ENCODE assay signal across 8 cellular contexts in the genomic region with DNA sequence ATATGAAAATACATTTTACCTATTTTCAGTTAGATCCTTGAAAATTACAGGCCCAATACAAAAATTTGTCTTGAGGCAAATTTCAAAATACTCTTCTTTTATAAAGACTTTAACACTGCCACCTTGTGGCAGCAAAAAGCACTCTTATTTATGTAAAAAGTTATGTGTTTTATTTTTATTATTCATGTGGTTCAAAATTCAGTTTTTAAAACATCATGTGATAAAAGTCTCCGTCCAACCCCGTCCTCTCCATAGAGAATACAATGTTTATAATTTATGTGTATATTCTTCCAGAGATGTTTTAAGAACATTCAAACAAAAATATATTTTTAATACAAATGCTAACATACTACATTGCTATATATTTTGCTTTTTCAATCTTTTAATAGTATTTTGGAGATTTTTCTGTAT. TPM values are rescaled to one million over a fixed set of nuclear protein-coding genes. Genes with fewer than 3 reads are reported as not detected.
DNase-seq lines count a peak whose midpoint lies in the region; ATAC-seq, FAIRE-seq and TF ChIP-seq lines count a peak whose summit lies in the region.

No MANE protein-coding gene starts in this region.

- H3K4me3 ChIP-seq in A549 (peak overlapping the region; percentile 39; the same call in 2 of the 3 replicates), choroid plexus epithelial cell (ENCODE audit: low read depth, low read length) (no peak overlapping the region)
- no peak overlapping the region for H3K4me3 ChIP-seq in naive thymus-derived CD4-positive, alpha-beta T cell (ENCODE audit: low read length)

- H3K9me3 ChIP-seq in A549 = peaks cover 3% of the 10 kb centered on the region; the same call in 1 of the 3 replicates
- no peaks in the 10 kb centered on the region for H3K9me3 ChIP-seq in naive thymus-derived CD4-positive, alpha-beta T cell (ENCODE audit: control insufficient read depth in 2 of 3, low read length in 3 of 3)

- 2% methylated on average over 2 of the region's 2 CpGs for WGBS in A549 (ENCODE audit: missing lambda C conversion rate)

- ATAC-seq in A549 = no peak
- no peak for ATAC-seq in naive thymus-derived CD4-positive, alpha-beta T cell
- no peak for ATAC-seq in GM19395 (IDR thresholded peaks at IDR 0.05; ENCODE audit: unreplicated experiment)
- no peak for ATAC-seq in HG03439 (IDR thresholded peaks at IDR 0.05; ENCODE audit: unreplicated experiment)

- peaks cover 0 to 4% (median 0%) of the 10 kb centered on the region in 11 donors for H3K9me3 Mint-ChIP-seq in naive thymus-derived CD4-positive, alpha-beta T cell
- no peaks in the 10 kb centered on the region for H3K9me3 Mint-ChIP-seq in activated CD4-positive, alpha-beta memory T cell treated with anti-CD3 and anti-CD28 coated beads, Interleukin-2, amount 10 ng/mL, durations not matched to agents 7 days and 5 days

- TF ChIP-seq POLR2A in A549 (IDR thresholded peaks at IDR 0.05; ENCODE audit: low read length) = no peak

- H3K36me3 ChIP-seq in naive thymus-derived CD4-positive, alpha-beta T cell (ENCODE audit: control insufficient read depth in 2 of 3, insufficient read depth in 3 of 3, low read length in 3 of 3) = no peaks in the 10 kb centered on the region

- H3K4me3 Mint-ChIP-seq in naive thymus-derived CD4-positive, alpha-beta T cell = peak overlapping the region in 2 of 10 donors; percentile 65 to 76
- no peak overlapping the region for H3K4me3 Mint-ChIP-seq in activated CD4-positive, alpha-beta memory T cell treated with anti-CD3 and anti-CD28 coated beads, Interleukin-2, amount 10 ng/mL, durations not matched to agents 7 days and 5 days

- DNase-seq in A549 (ENCODE audit: low read depth in 1 of 2, low spot score in 1 of 2) (peak in 1 of 2 experiments; percentile 57), GM10266 (ENCODE audit: extremely low spot score) (no peak), NCI-H748 treated with DMSO at 0.1 percent for 48 hours (lab: John Stamatoyannopoulos, UW) (peak; percentile 8), choroid plexus epithelial cell (ENCODE audit: low read depth) (peak; percentile 79)
- DNase-seq in naive thymus-derived CD4-positive, alpha-beta T cell = peak in 5 of 9 donors; percentile 4 to 27 (median 18)
- DNase-seq in activated CD4-positive, alpha-beta memory T cell treated with anti-CD3 and anti-CD28 coated beads, Interleukin-2, amount 10 ng/mL, durations not matched to agents 7 days and 5 days = no peak

- H3K36me3 Mint-ChIP-seq in naive thymus-derived CD4-positive, alpha-beta T cell = no peaks in the 10 kb centered on the region
- no peaks in the 10 kb centered on the region for H3K36me3 Mint-ChIP-seq in activated CD4-positive, alpha-beta memory T cell treated with anti-CD3 and anti-CD28 coated beads, Interleukin-2, amount 10 ng/mL, durations not matched to agents 7 days and 5 days (ENCODE audit: low read depth)

- intact Hi-C loops in naive thymus-derived CD4-positive, alpha-beta T cell (cut with micrococcal nuclease) = loop anchor here (1.0 to 10.0 kb wide), 13 partner anchors 37 to 1224 kb away; a partner anchor contains a TSS

- H3K27me3 ChIP-seq in naive thymus-derived CD4-positive, alpha-beta T cell (ENCODE audit: control insufficient read depth in 2 of 2, insufficient read depth in 2 of 2, low read length in 2 of 2) = no peaks in the 10 kb centered on the region

- CTCF ChIA-PET in A549 (lab: Yijun Ruan, JAX) = interaction anchor here (0.8 to 1.7 kb wide), 8 partner anchors 9 to 652 kb away, joined by 3 to 11 read pairs (median 4); a partner anchor contains a TSS
- CTCF ChIA-PET in naive thymus-derived CD4-positive, alpha-beta T cell (lab: Charles Lee) = interaction anchor here (1.0 kb wide), 1 partner anchor 453 kb away, joined by 3 read pairs; no protein-coding TSS in a partner anchor
- CTCF ChIA-PET in activated CD4-positive, alpha-beta memory T cell treated with anti-CD3 and anti-CD28 coated beads, Interleukin-2, amount 10 ng/mL, durations not matched to agents 7 days and 5 days (lab: Charles Lee) = interaction anchor here (2.1 to 2.7 kb wide), 2 partner anchors 37 to 323 kb away, joined by 4 to 13 read pairs; a partner anchor contains a TSS

- H3K27ac Mint-ChIP-seq in naive thymus-derived CD4-positive, alpha-beta T cell = no peak overlapping the region
- H3K27ac Mint-ChIP-seq in activated CD4-positive, alpha-beta memory T cell treated with anti-CD3 and anti-CD28 coated beads, Interleukin-2, amount 10 ng/mL, durations not matched to agents 7 days and 5 days = no peak overlapping the region

- 0 out of 3 replicates have a peak, but pooled peaks cover 2% of the 10 kb centered on the region for H3K4me1 ChIP-seq in A549
- H3K4me1 ChIP-seq in naive thymus-derived CD4-positive, alpha-beta T cell (ENCODE audit: control insufficient read depth in 2 of 2, insufficient read depth in 2 of 2, low read length in 2 of 2) = no peaks in the 10 kb centered on the region

- peaks cover 0 to 10% (median 5%) of the 10 kb centered on the region in 7 donors for H3K4me1 Mint-ChIP-seq in naive thymus-derived CD4-positive, alpha-beta T cell
- peaks cover 3% of the 10 kb centered on the region for H3K4me1 Mint-ChIP-seq in activated CD4-positive, alpha-beta memory T cell treated with anti-CD3 and anti-CD28 coated beads, Interleukin-2, amount 10 ng/mL, durations not matched to agents 7 days and 5 days

- TF ChIP-seq RAD21 in A549 (conservative IDR thresholded peaks at IDR 0.05 in 1 of 2, IDR thresholded peaks at IDR 0.05 in 1 of 2) = peak; percentile 55 to 68

- FAIRE-seq in A549 (lab: Jason Lieb, UNC) = no peak

- TF ChIP-seq CTCF in A549 (IDR thresholded peaks at IDR 0.05) (peak; percentile 71), GM10266 (IDR thresholded peaks at IDR 0.05; ENCODE audit: control insufficient read depth, insufficient read depth, low read depth, missing control alignments) (peak; percentile 56), choroid plexus epithelial cell (conservative IDR thresholded peaks at IDR 0.05; ENCODE audit: low read depth, low read length) (peak; percentile 49)

- no peak overlapping the region; a peak in 1 of 6 replicates for H3K27ac ChIP-seq in A549
- no peak overlapping the region for H3K27ac ChIP-seq in naive thymus-derived CD4-positive, alpha-beta T cell (ENCODE audit: low read depth, low read length)

- no peak for TF ChIP-seq EP300 in A549 (IDR thresholded peaks at IDR 0.05)

- peaks cover 0 to 14% (median 5%) of the 10 kb centered on the region in 5 donors for H3K27me3 Mint-ChIP-seq in naive thymus-derived CD4-positive, alpha-beta T cell
- peaks cover 2% of the 10 kb centered on the region for H3K27me3 Mint-ChIP-seq in activated CD4-positive, alpha-beta memory T cell treated with anti-CD3 and anti-CD28 coated beads, Interleukin-2, amount 10 ng/mL, durations not matched to agents 7 days and 5 days

- POLR2A ChIA-PET in A549 (lab: Yijun Ruan, JAX) = no interaction called here
- POLR2A ChIA-PET in naive thymus-derived CD4-positive, alpha-beta T cell (lab: Charles Lee) = interaction anchor here (0.6 kb wide), 1 partner anchor 37 kb away, joined by 3 read pairs; a partner anchor contains a TSS
- POLR2A ChIA-PET in activated CD4-positive, alpha-beta memory T cell treated with anti-CD3 and anti-CD28 coated beads, Interleukin-2, amount 10 ng/mL, durations not matched to agents 7 days and 5 days (lab: Charles Lee) = no interaction called here

- H3K4me2 ChIP-seq in A549 = peak overlapping the region; percentile 83

TF ChIP-seq in A549, 52 proteins besides CTCF, POLR2A, EP300 and RAD21:
- TF ChIP-seq CEBPB (IDR thresholded peaks at IDR 0.05) = no peak
- peak; percentile 57 for TF ChIP-seq SMC3 (IDR thresholded peaks at IDR 0.05)

RNA-seq across cellular contexts. Expression of a gene that starts 36.9 kb away (rescaled TPM):
- 10.9 and 14.0 TPM in 2 replicates for polyA plus RNA-seq in A549 (2011; rRNA removed)
- 2.7 and 3.4 TPM in 2 replicates for polyA plus RNA-seq in A549 (2012; cell fraction: cytosol; rRNA removed)
- polyA plus RNA-seq in A549 (2012; cell fraction: nucleus; rRNA removed) = 2.7 and 4.4 TPM in 2 replicates
- polyA plus RNA-seq in A549 (2017; fragmentation: RNase III; extraction: RNeasy Plus Mini Kit Qiagen cat#74134 plus additional on column Dnase treatment) = 12.1 to 13.6 TPM (median 12.6 TPM) in 3 replicates
- 13.3 and 16.3 TPM in 2 replicates for polyA minus RNA-seq in A549 (2011; rRNA and poly(A)+ RNA removed)
- total RNA-seq in naive thymus-derived CD4-positive, alpha-beta T cell = 10 to 100 TPM in 4 of 5 experiments, 1 to 10 TPM in 1; 9.8 to 49.2 (median 17.5) TPM
- polyA plus RNA-seq in naive thymus-derived CD4-positive, alpha-beta T cell = 10 to 100 TPM; 16.6 to 35.6 TPM
- total RNA-seq in activated CD4-positive, alpha-beta memory T cell treated with anti-CD3 and anti-CD28 coated beads, Interleukin-2, amount 10 ng/mL, durations not matched to agents 7 days and 5 days = 10 to 100 TPM; 54.3 to 56.6 TPM

Comparison
In these comparisons a context has a peak if more than half of its experiments do, and no peak if none do; other contexts are left out.
1. DNase-seq: peak in NCI-H748 treated with DMSO at 0.1 percent for 48 hours (single experiment), choroid plexus epithelial cell (single experiment) and naive thymus-derived CD4-positive, alpha-beta T cell (5 of 9); none in GM10266 (single experiment) and activated CD4-positive, alpha-beta memory T cell treated with anti-CD3 and anti-CD28 coated beads, Interleukin-2, amount 10 ng/mL, durations not matched to agents 7 days and 5 days (single experiment).
2. Peak in every context shown above with its lines, with median percentiles within 50 percentile points of each other: CTCF ChIP-seq.